In the genomic region with DNA sequence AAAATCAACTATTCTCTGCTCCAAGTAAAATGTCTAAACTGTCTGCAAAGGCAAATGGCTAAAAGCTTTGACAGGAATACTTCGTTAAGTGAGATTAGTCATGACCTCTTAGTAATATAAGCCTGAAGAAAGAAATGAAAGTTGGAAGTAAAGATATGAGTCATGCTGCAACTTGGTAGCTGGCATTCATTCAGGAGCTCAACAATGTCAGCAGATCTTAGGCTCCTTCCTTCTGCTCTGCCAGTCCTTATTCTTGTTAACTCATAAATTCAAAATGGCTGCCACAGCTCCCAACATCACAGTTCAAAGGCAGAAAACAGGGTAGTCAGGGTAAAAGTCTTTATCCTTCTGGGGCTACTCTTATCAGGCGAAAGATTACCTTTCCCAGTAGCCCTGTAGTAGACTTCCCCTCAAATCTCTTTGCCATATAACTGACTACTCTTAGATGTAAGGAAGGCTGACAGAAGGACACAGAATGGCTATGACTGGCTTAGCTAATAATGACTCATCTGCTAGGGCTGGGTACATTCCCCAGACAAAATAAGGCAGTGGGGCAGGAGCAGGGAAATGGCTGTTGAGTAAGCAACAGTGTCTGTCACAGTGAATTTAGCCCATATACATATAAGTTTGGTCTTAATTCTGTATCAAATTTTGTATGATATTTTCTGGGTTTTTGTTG, we compare ENCODE assay signal across 9 cellular contexts. TPM values are rescaled to one million over a fixed set of nuclear protein-coding genes. Genes with fewer than 3 reads are reported as not detected.
DNase-seq lines count a peak whose midpoint lies in the region; ATAC-seq, FAIRE-seq and TF ChIP-seq lines count a peak whose summit lies in the region.
"Had no signal": no experiment of that assay in that cellular context is flagged by ENCODE, and none has a peak within 500 bp of the region (broad histone marks: within the 10 kb centered on the region; RNA-seq: fewer than 3 reads in every experiment).

No MANE protein-coding gene starts in this region.

- TF ChIP-seq RAD21 in H1 (IDR thresholded peaks at IDR 0.05 in 1 of 2, conservative IDR thresholded peaks at IDR 0.05 in 1 of 2; ENCODE audit: low read depth in 2 of 2, low read length in 2 of 2): no peak

- peak; percentile 92 for ATAC-seq in GM18907 (IDR thresholded peaks at IDR 0.05; ENCODE audit: unreplicated experiment)
- peak; percentile 85 for ATAC-seq in HG03064 (IDR thresholded peaks at IDR 0.05; ENCODE audit: low read depth, unreplicated experiment)
- peak; percentile 83 for ATAC-seq in omental fat pad (ENCODE audit: low FRiP score)

- H3K23ac ChIP-seq in H1 (ENCODE audit: insufficient read length): no peak overlapping the region

- H2BK20ac ChIP-seq in H1 (ENCODE audit: low read length): no peak overlapping the region

- POLR2A ChIA-PET in H1 (lab: Charles Lee; ENCODE audit: partially characterized antibody): interaction anchor here (1.6 kb wide), 1 partner anchor 9 kb away, joined by 3 read pairs; no protein-coding TSS in a partner anchor

- H3K9ac ChIP-seq in H1 (replicated peaks in 1 of 4; ENCODE audit: extremely low read depth in 1 of 4, low read depth in 3 of 4, low read length in 3 of 4): no peak overlapping the region
- H3K9ac ChIP-seq in kidney (ENCODE audit: low read length in 2 of 2): no peak overlapping the region

- H3K56ac ChIP-seq in H1 (replicated peaks; ENCODE audit: insufficient read length, low read depth, low read length): no peak overlapping the region

- H4K5ac ChIP-seq in H1 (ENCODE audit: insufficient read length, low read depth, low read length): no peak overlapping the region

- no peak overlapping the region for H2BK5ac ChIP-seq in H1 (ENCODE audit: low read depth, low read length)

- no peaks in the 10 kb centered on the region for H3K23me2 ChIP-seq in H1 (ENCODE audit: low read depth, low read length)

- TF ChIP-seq CTCF in AG09309 (IDR thresholded peaks at IDR 0.05; ENCODE audit: control insufficient read depth, insufficient read depth, low read depth, low read length, missing control alignments) (no peak), H1 (IDR thresholded peaks at IDR 0.05; ENCODE audit: control extremely low read depth in 1 of 3, insufficient read depth in 1 of 3, low read depth in 1 of 3, low read length in 3 of 3) (no peak), omental fat pad (IDR thresholded peaks at IDR 0.05) (no peak), kidney (IDR thresholded peaks at IDR 0.05; ENCODE audit: borderline replicate concordance, extremely low read depth, insufficient read depth) (no peak)

- H4K8ac ChIP-seq in H1 (ENCODE audit: extremely low read depth, insufficient read depth, low read length): no peak overlapping the region

- H3K4me3 ChIP-seq in AG09309 (ENCODE audit: control insufficient read depth, low read depth, low read length) (no peak overlapping the region), H1 (ENCODE audit: extremely low read depth in 1 of 4, insufficient read depth in 2 of 4, low read depth in 3 of 4, low read length in 4 of 4) (no peak overlapping the region), kidney (ENCODE audit: low read length in 2 of 2) (no peak overlapping the region)

- H2BK120ac ChIP-seq in H1 (replicated peaks; ENCODE audit: low read depth, low read length): no peak overlapping the region

- intact Hi-C loops in kidney (cut with DNase I): no loop called here

- H3K36me3 ChIP-seq in H1 (ENCODE audit: control insufficient read depth in 2 of 4, insufficient read depth in 4 of 4, low read length in 3 of 4): no peaks in the 10 kb centered on the region
- H3K36me3 ChIP-seq in kidney (ENCODE audit: control insufficient read depth in 1 of 2, insufficient read depth in 2 of 2, low read length in 2 of 2): no peaks in the 10 kb centered on the region

- no peak overlapping the region for H3K14ac ChIP-seq in H1 (ENCODE audit: insufficient read length)

- H2AFZ ChIP-seq in H1 (ENCODE audit: low read length): peak overlapping the region; percentile 96

- H3K4me2 ChIP-seq in H1 (ENCODE audit: insufficient read depth in 1 of 2, low read depth in 2 of 2, low read length in 2 of 2): no peak overlapping the region

- H3K4me1 ChIP-seq in H1 (replicated peaks in 1 of 4; ENCODE audit: control insufficient read depth in 3 of 4, insufficient read depth in 4 of 4, low read length in 3 of 4) (no peaks in the 10 kb centered on the region), kidney (ENCODE audit: control insufficient read depth in 1 of 2, insufficient read depth in 1 of 2, low read depth in 1 of 2, low read length in 2 of 2) (no peaks in the 10 kb centered on the region)

- H2AK5ac ChIP-seq in H1 (ENCODE audit: low read depth, low read length): no peak overlapping the region

- H2BK15ac ChIP-seq in H1 (ENCODE audit: low read length): no peak overlapping the region

- WGBS in H1 (ENCODE audit: extremely low coverage in 1 of 2, insufficient coverage in 1 of 2, insufficient read length in 1 of 2, insufficient replicate concordance in 2 of 2, low coverage in 1 of 2, low lambda C conversion rate in 2 of 2, missing lambda C conversion rate in 1 of 2), 2 experiments: 83% methylated on average over 2 of the region's 2 CpGs; no CpG with 5 or more reads in 1 of the 2 experiments

- H3K79me2 ChIP-seq in H1 (ENCODE audit: control insufficient read depth in 1 of 2, insufficient read depth in 2 of 2, low read length in 2 of 2): no peaks in the 10 kb centered on the region

- no peak for TF ChIP-seq POLR2A in H1 (IDR thresholded peaks at IDR 0.05; ENCODE audit: control extremely low read depth in 1 of 2, low read depth in 2 of 2, low read length in 2 of 2)

- H4K20me1 ChIP-seq in H1 (replicated peaks in 1 of 2; ENCODE audit: control insufficient read depth in 1 of 2, insufficient read depth in 2 of 2, low read length in 2 of 2): no peaks in the 10 kb centered on the region

- no peak for TF ChIP-seq EP300 in H1 (IDR thresholded peaks at IDR 0.05; ENCODE audit: borderline replicate concordance in 1 of 2, low read depth in 2 of 2, low read length in 2 of 2)

- FAIRE-seq in H1 (lab: Jason Lieb, UNC): no peak
- no peak for FAIRE-seq in kidney (lab: Jason Lieb, UNC)

- no peak overlapping the region for H3K18ac ChIP-seq in H1 (ENCODE audit: extremely low read depth, low read length)

- no peak overlapping the region for H3K4ac ChIP-seq in H1 (replicated peaks; ENCODE audit: insufficient read length, low read depth, low read length)

- H4K91ac ChIP-seq in H1 (replicated peaks; ENCODE audit: insufficient read length, low read length): no peak overlapping the region

- CTCF ChIA-PET in H1 (lab: Charles Lee; ENCODE audit: partially characterized antibody): interaction anchor here (0.6 to 1.2 kb wide), 3 partner anchors 61 to 248 kb away, joined by 3 read pairs; no protein-coding TSS in a partner anchor

- H3K27ac ChIP-seq in H1 (ENCODE audit: low read depth, low read length): no peak overlapping the region
- H3K27ac ChIP-seq in kidney (ENCODE audit: low read depth in 2 of 2, low read length in 2 of 2): no peak overlapping the region

- no peaks in the 10 kb centered on the region for H3K9me3 ChIP-seq in H1 (ENCODE audit: insufficient read depth in 2 of 2, low read depth in 1 of 2, low read length in 1 of 2)
- H3K9me3 ChIP-seq in kidney (ENCODE audit: control insufficient read depth in 1 of 2, low read length in 2 of 2): no peaks in the 10 kb centered on the region

- H3K79me1 ChIP-seq in H1 (ENCODE audit: low read depth, low read length): no peaks in the 10 kb centered on the region

- peak; percentile 91 for DNase-seq in AG09309 (ENCODE audit: low read depth)
- peak; percentile 98 for DNase-seq in RKO (ENCODE audit: low spot score)
- no peak for DNase-seq in H1 (ENCODE audit: low read depth in 1 of 2, low spot score in 2 of 2)
- DNase-seq in omental fat pad (ENCODE audit: low spot score): no peak
- DNase-seq in NCI-H2196 treated with DMSO at 0.1 percent for 48 hours (lab: John Stamatoyannopoulos, UW; ENCODE audit: unreplicated experiment): no peak
- DNase-seq in kidney: no peak

- no peaks in the 10 kb centered on the region for H3K27me3 ChIP-seq in H1 (replicated peaks in 1 of 4; ENCODE audit: control insufficient read depth in 3 of 4, extremely low read depth in 1 of 4, insufficient read depth in 3 of 4, low read length in 3 of 4)

- no peak overlapping the region for H2BK12ac ChIP-seq in H1 (ENCODE audit: low read depth, low read length)

RNA-seq across cellular contexts. Expression of gene C6orf62, which starts 24.4 kb away (rescaled TPM):
- 100 and 101 TPM in 2 replicates for total RNA-seq in H1 (2021; fragmentation: NEBNext Ultra II Directional; extraction: Animal tissue kit (Norgen Biotek cat#: 25700))
- 23.8 and 25.6 TPM in 2 replicates for polyA plus RNA-seq in H1 (2011; rRNA removed)
- polyA plus RNA-seq in H1 (2011; cell fraction: cytosol; rRNA removed): 37.7 TPM
- polyA plus RNA-seq in H1 (2011; cell fraction: nucleus; rRNA removed): 26.8 TPM
- 47.6 to 69.2 TPM (median 54.8 TPM) in 4 replicates for polyA plus RNA-seq in H1 (2012, experiment 1 of 2)
- polyA plus RNA-seq in H1 (2012, experiment 2 of 2): 8.5 TPM
- 67.7 TPM for polyA plus RNA-seq in H1 (2013, experiment 1 of 2)
- 63.3 TPM for polyA plus RNA-seq in H1 (2013, experiment 2 of 2)
- polyA minus RNA-seq in H1 (2011; rRNA and poly(A)+ RNA removed): 61.3 and 93.0 TPM in 2 replicates
- polyA minus RNA-seq in H1 (2011; cell fraction: cytosol; rRNA and poly(A)+ RNA removed): 41.5 TPM
- 66.3 TPM for polyA minus RNA-seq in H1 (2011; cell fraction: nucleus; rRNA and poly(A)+ RNA removed)
- total RNA-seq in omental fat pad: 10 to 100 TPM; 54.4 to 81.3 (median 78.4) TPM
- 114 TPM for total RNA-seq in kidney
- polyA plus RNA-seq in kidney (ENCODE audit: insufficient read depth, low read depth, low replicate concordance): 55.8 TPM

RNA-seq across cellular contexts. Expression of gene GMNN, which starts 31.3 kb away (rescaled TPM):
- total RNA-seq in H1 (2021; fragmentation: NEBNext Ultra II Directional; extraction: Animal tissue kit (Norgen Biotek cat#: 25700)): 101 TPM in 2 replicates
- polyA plus RNA-seq in H1 (2011; rRNA removed) (60.8 and 65.9 TPM in 2 replicates), kidney (ENCODE audit: insufficient read depth, low read depth, low replicate concordance) (26.7 TPM)
- 79.2 TPM for polyA plus RNA-seq in H1 (2011; cell fraction: cytosol; rRNA removed)
- polyA plus RNA-seq in H1 (2011; cell fraction: nucleus; rRNA removed): 36.8 TPM
- polyA plus RNA-seq in H1 (2012, experiment 1 of 2): 67.9 to 96.3 TPM (median 74.9 TPM) in 4 replicates
- polyA plus RNA-seq in H1 (2012, experiment 2 of 2): 13.6 TPM
- polyA plus RNA-seq in H1 (2013, experiment 1 of 2): 90.1 TPM
- 89.1 TPM for polyA plus RNA-seq in H1 (2013, experiment 2 of 2)
- 28.1 and 33.9 TPM in 2 replicates for polyA minus RNA-seq in H1 (2011; rRNA and poly(A)+ RNA removed)
- 34.9 TPM for polyA minus RNA-seq in H1 (2011; cell fraction: cytosol; rRNA and poly(A)+ RNA removed)
- 50.7 TPM for polyA minus RNA-seq in H1 (2011; cell fraction: nucleus; rRNA and poly(A)+ RNA removed)
- total RNA-seq in omental fat pad (10 to 100 TPM in 1 of 4 donors, 1 to 10 TPM in 3; 4.5 to 12.8 (median 7.4) TPM), kidney (13.0 TPM)

RNA-seq across cellular contexts. Expression of gene ARMH2, which starts 55.3 kb away (rescaled TPM):
- not detected in 2 replicates for total RNA-seq in H1 (2021; fragmentation: NEBNext Ultra II Directional; extraction: Animal tissue kit (Norgen Biotek cat#: 25700))
- polyA plus RNA-seq in H1 (2011; rRNA removed) (not detected in 2 replicates), kidney (ENCODE audit: insufficient read depth, low read depth, low replicate concordance) (not detected)
- polyA plus RNA-seq in H1 (2011; cell fraction: cytosol; rRNA removed): not detected
- polyA plus RNA-seq in H1 (2011; cell fraction: nucleus; rRNA removed): not detected
- polyA plus RNA-seq in H1 (2012, experiment 1 of 2): not detected in 4 replicates
- not detected for polyA plus RNA-seq in H1 (2012, experiment 2 of 2)
- polyA plus RNA-seq in H1 (2013, experiment 1 of 2): not detected
- not detected for polyA plus RNA-seq in H1 (2013, experiment 2 of 2)
- not detected in 2 replicates for polyA minus RNA-seq in H1 (2011; rRNA and poly(A)+ RNA removed)
- not detected for polyA minus RNA-seq in H1 (2011; cell fraction: cytosol; rRNA and poly(A)+ RNA removed)
- not detected for polyA minus RNA-seq in H1 (2011; cell fraction: nucleus; rRNA and poly(A)+ RNA removed)
- total RNA-seq in omental fat pad (under 1 TPM in 1 of 4 donors, not detected in 3; 0.84 TPM), kidney (not detected)
- total RNA-seq: neural crest cell had no signal

Comparison
In these comparisons a context has a peak if more than half of its experiments do, and no peak if none do; other contexts are left out.
1. DNase-seq: peak in AG09309 (single experiment) and RKO (single experiment); none in H1 (0 of 2), omental fat pad (single experiment), NCI-H2196 treated with DMSO at 0.1 percent for 48 hours (single experiment) and kidney (single experiment).
2. Peak in every context shown above with its lines, with median percentiles within 50 percentile points of each other: ATAC-seq.